9 cellular contexts compared by ENCODE assay signal in genomic region chr16:30077656-30078055, GRCh38. TPM values are rescaled to one million over a fixed set of nuclear protein-coding genes. Genes with fewer than 3 reads are reported as not detected.
DNase-seq lines count a peak whose midpoint lies in the region; ATAC-seq, FAIRE-seq and TF ChIP-seq lines count a peak whose summit lies in the region.
"Had no signal": no experiment of that assay in that cellular context is flagged by ENCODE, and none has a peak within 500 bp of the region (broad histone marks: within the 10 kb centered on the region; RNA-seq: fewer than 3 reads in every experiment).

No MANE protein-coding gene starts in this region.

- no peak for FAIRE-seq in frontal cortex (lab: Jason Lieb, UNC)
- FAIRE-seq: islet of Langerhans had no signal

- no peak overlapping the region for H3K4me3 ChIP-seq in CD8-positive, alpha-beta memory T cell (ENCODE audit: low read length)
- H3K4me3 ChIP-seq in RWPE2 (ENCODE audit: severe bottlenecking): no peak overlapping the region

- no peak for ATAC-seq in RWPE2 (ENCODE audit: low read depth)
- no peak for ATAC-seq in GM19328 (IDR thresholded peaks at IDR 0.05; ENCODE audit: unreplicated experiment)

- no peak for DNase-seq in CD8-positive, alpha-beta memory T cell
- DNase-seq in RWPE2 (ENCODE audit: low spot score) (no peak), kidney tubule cell (ENCODE audit: low spot score) (peak; percentile 62), frontal cortex (ENCODE audit: low spot score in 2 of 2) (no peak), NCI-H1092 (lab: John Stamatoyannopoulos, UW) (no peak)
- DNase-seq: Kasumi-1 had no signal

- H3K4me1 ChIP-seq in CD8-positive, alpha-beta memory T cell (ENCODE audit: insufficient read depth, low read length): peaks cover 32% of the 10 kb centered on the region
- H3K4me1 ChIP-seq in RWPE2 (ENCODE audit: insufficient read depth, poor library complexity, severe bottlenecking): peaks cover 13% of the 10 kb centered on the region

- peak overlapping the region; percentile 73 to 98 (median 94) for H3K27ac Mint-ChIP-seq in CD8-positive, alpha-beta memory T cell

- H3K9me3 ChIP-seq in CD8-positive, alpha-beta memory T cell (ENCODE audit: low read length): no peaks in the 10 kb centered on the region
- H3K9me3 ChIP-seq in RWPE2 (ENCODE audit: severe bottlenecking): no peaks in the 10 kb centered on the region

- POLR2A ChIA-PET in CD8-positive, alpha-beta memory T cell (lab: Charles Lee): interaction anchor here (7.2 kb wide), 1 partner anchor 11 kb away, joined by 50 read pairs; the partner anchor contains the start of gene ALDOA

- no peaks in the 10 kb centered on the region for H3K9me3 Mint-ChIP-seq in CD8-positive, alpha-beta memory T cell

- H3K27ac ChIP-seq in CD8-positive, alpha-beta memory T cell (ENCODE audit: low read depth, low read length): no peak overlapping the region
- H3K27ac ChIP-seq in RWPE2 (ENCODE audit: poor library complexity, severe bottlenecking): peak overlapping the region; percentile 69

- CTCF ChIA-PET in CD8-positive, alpha-beta memory T cell (lab: Charles Lee): interaction anchor here (1.3 to 3.3 kb wide), 2 partner anchors 8 to 15 kb away, joined by 4 to 25 read pairs; partner anchors contain the start of gene TBX6

- H3K36me3 Mint-ChIP-seq in CD8-positive, alpha-beta memory T cell: peaks cover 0 to 55% (median 11%) of the 10 kb centered on the region in 3 donors

- peaks cover 33 to 47% (median 46%) of the 10 kb centered on the region in 3 donors for H3K4me1 Mint-ChIP-seq in CD8-positive, alpha-beta memory T cell

- H3K4me3 Mint-ChIP-seq in CD8-positive, alpha-beta memory T cell: peak overlapping the region; percentile 89 to 97 (median 92)

- peaks cover 0 to 1% of the 10 kb centered on the region in 2 donors for H3K27me3 Mint-ChIP-seq in CD8-positive, alpha-beta memory T cell

- TF ChIP-seq CTCF in RWPE2 (IDR thresholded peaks at IDR 0.05; ENCODE audit: poor library complexity, severe bottlenecking): no peak

- H3K27me3 ChIP-seq in CD8-positive, alpha-beta memory T cell (ENCODE audit: insufficient read depth, low read length, poor library complexity, severe bottlenecking): no peaks in the 10 kb centered on the region
- H3K27me3 ChIP-seq in RWPE2 (ENCODE audit: insufficient read depth, poor library complexity, severe bottlenecking): no peaks in the 10 kb centered on the region

- H3K36me3 ChIP-seq in CD8-positive, alpha-beta memory T cell (ENCODE audit: insufficient read depth, low read length): peaks cover 27% of the 10 kb centered on the region
- H3K36me3 ChIP-seq in RWPE2 (ENCODE audit: low read depth): peaks cover 65% of the 10 kb centered on the region

RNA-seq across cellular contexts. Expression of gene PPP4C, which starts 1.9 kb away (rescaled TPM):
- 100 to 1,000 TPM; 137 to 149 TPM for total RNA-seq in CD8-positive, alpha-beta memory T cell
- 201 TPM for polyA plus RNA-seq in CD8-positive, alpha-beta memory T cell
- total RNA-seq in frontal cortex: 90.5 TPM

RNA-seq across cellular contexts. Expression of gene ALDOA, which starts 12.1 kb away (rescaled TPM):
- 1,000 to 10,000 TPM; 1,907 to 1,909 TPM for total RNA-seq in CD8-positive, alpha-beta memory T cell
- 1,157 TPM for polyA plus RNA-seq in CD8-positive, alpha-beta memory T cell
- total RNA-seq in frontal cortex: 76.6 TPM

RNA-seq across cellular contexts. Expression of gene TBX6, which starts 14.1 kb away (rescaled TPM):
- total RNA-seq in CD8-positive, alpha-beta memory T cell: under 1 TPM; 0.71 to 0.83 TPM
- not detected for polyA plus RNA-seq in CD8-positive, alpha-beta memory T cell
- total RNA-seq in frontal cortex: 0.41 TPM
- total RNA-seq: Daoy had no signal

RNA-seq across cellular contexts. Expression of gene YPEL3, which starts 18.4 kb away (rescaled TPM):
- total RNA-seq in CD8-positive, alpha-beta memory T cell: 10 to 100 TPM; 32.6 to 36.1 TPM
- polyA plus RNA-seq in CD8-positive, alpha-beta memory T cell: 326 TPM
- 18.8 TPM for total RNA-seq in frontal cortex

RNA-seq across cellular contexts. Expression of gene GDPD3, which starts 35.7 kb away (rescaled TPM):
- 1 to 10 TPM; 4.7 to 5.3 TPM for total RNA-seq in CD8-positive, alpha-beta memory T cell
- polyA plus RNA-seq in CD8-positive, alpha-beta memory T cell: not detected
- 1.2 TPM for total RNA-seq in frontal cortex

Comparison
In these comparisons a context has a peak if more than half of its experiments do, and no peak if none do; other contexts are left out.
1. RNA of gene ALDOA, which starts 12.1 kb away (total RNA-seq): 1,907 to 1,909 TPM in CD8-positive, alpha-beta memory T cell; 76.6 TPM in frontal cortex (single experiment); every median in the first group is over 10 times any median in the second.